Comparison of ENCODE assay signal across 18 cellular contexts in genomic region chr15:65059369-65059750, GRCh38. TPM values are rescaled to one million over a fixed set of nuclear protein-coding genes. Genes with fewer than 3 reads are reported as not detected.
"Had no signal": no experiment of that assay in that cellular context is flagged by ENCODE, and none has a peak within 500 bp of the region (broad histone marks: within the 10 kb centered on the region; RNA-seq: fewer than 3 reads in every experiment).

No MANE protein-coding gene starts in this region.

- H3K36me3 ChIP-seq: SJCRH30 had no signal

- H3K4me1 ChIP-seq: body of pancreas, foreskin keratinocyte had no signal

- H3K27me3 ChIP-seq: body of pancreas, SJCRH30, testis had no signal

- H3K9me3 ChIP-seq: body of pancreas, SJCRH30, testis had no signal

- H3K4me3 ChIP-seq: body of pancreas, SJCRH30, testis had no signal

- H3K27ac ChIP-seq: body of pancreas, foreskin keratinocyte, SJCRH30 had no signal

- DNase-seq: activated CD4-positive, alpha-beta T cell treated with anti-CD3 and anti-CD28 coated beads, Interleukin-2, amount 10 ng/mL, durations not matched to agents 7 days and 5 days; activated CD4-positive, CD25-positive, alpha-beta regulatory T cell; activated CD8-positive, alpha-beta memory T cell treated with anti-CD3 and anti-CD28 coated beads, Interleukin-2, amount 50 U/mL, for 48 hours; activated gamma-delta T cell; activated T-cell treated with anti-CD3 and anti-CD28 coated beads, Interleukin-2, amount 50 U/mL, for 72 hours; body of pancreas; central memory CD4-positive, alpha-beta T cell; cortex of kidney; effector CD4-positive, alpha-beta T cell; foreskin keratinocyte; SJCRH30; small intestine; stimulated activated CD4-positive, alpha-beta T cell treated with anti-CD3 and anti-CD28 coated beads, Interleukin-4, amount 100 ng/mL, for 4 hours; stimulated activated CD8-positive, alpha-beta memory T cell treated with anti-CD3 and anti-CD28 coated beads, Interleukin-4, amount 100 ng/mL, for 48 hours; stimulated activated naive CD8-positive, alpha-beta T cell treated with anti-CD3 and anti-CD28 coated beads, Interleukin-15, Interleukin-2, amounts not matched to agents 100 U/mL and 50 U/mL, for 24 hours had no signal

- ATAC-seq: activated naive CD4-positive, alpha-beta T cell treated with anti-CD3 and anti-CD28 coated beads, Interleukin-2, amount 50 U/mL, for 72 hours; activated T-cell treated with anti-CD3 and anti-CD28 coated beads, Interleukin-2, amount 50 U/mL, for 72 hours; body of pancreas; foreskin keratinocyte; natural killer cell treated with Interleukin-12 subunit alpha and Interleukin-12 subunit beta and Interleukin-15 and Interleukin-18, amount 100 ng/mL, for 72 hours; stimulated activated naive CD8-positive, alpha-beta T cell treated with anti-CD3 and anti-CD28 coated beads, Interleukin-15, Interleukin-2, amounts not matched to agents 100 U/mL and 50 U/mL, for 24 hours had no signal

RNA-seq across cellular contexts. Expression of gene RASL12, which starts 8.4 kb away (rescaled TPM):
- total RNA-seq: activated CD4-positive, alpha-beta T cell treated with anti-CD3 and anti-CD28 coated beads, Interleukin-2, amount 10 ng/mL, durations not matched to agents 7 days and 5 days; activated naive CD4-positive, alpha-beta T cell treated with anti-CD3 and anti-CD28 coated beads, Interleukin-2, amount 50 U/mL, for 72 hours; activated T-cell treated with anti-CD3 and anti-CD28 coated beads, Interleukin-2, amount 50 U/mL, for 72 hours; foreskin keratinocyte; natural killer cell treated with Interleukin-12 subunit alpha and Interleukin-12 subunit beta and Interleukin-15 and Interleukin-18, amount 100 ng/mL, for 72 hours; SJCRH30 had no signal
- polyA plus RNA-seq: foreskin keratinocyte had no signal

RNA-seq across cellular contexts. Expression of gene SLC51B, which starts 14.2 kb away (rescaled TPM):
- total RNA-seq: activated CD4-positive, alpha-beta T cell treated with anti-CD3 and anti-CD28 coated beads, Interleukin-2, amount 10 ng/mL, durations not matched to agents 7 days and 5 days; activated naive CD4-positive, alpha-beta T cell treated with anti-CD3 and anti-CD28 coated beads, Interleukin-2, amount 50 U/mL, for 72 hours; activated T-cell treated with anti-CD3 and anti-CD28 coated beads, Interleukin-2, amount 50 U/mL, for 72 hours; body of pancreas; foreskin keratinocyte; natural killer cell treated with Interleukin-12 subunit alpha and Interleukin-12 subunit beta and Interleukin-15 and Interleukin-18, amount 100 ng/mL, for 72 hours had no signal
- polyA plus RNA-seq: foreskin keratinocyte had no signal

RNA-seq across cellular contexts. Expression of gene KBTBD13, which starts 17.2 kb away (rescaled TPM):
- total RNA-seq: activated CD4-positive, alpha-beta T cell treated with anti-CD3 and anti-CD28 coated beads, Interleukin-2, amount 10 ng/mL, durations not matched to agents 7 days and 5 days; activated naive CD4-positive, alpha-beta T cell treated with anti-CD3 and anti-CD28 coated beads, Interleukin-2, amount 50 U/mL, for 72 hours; activated T-cell treated with anti-CD3 and anti-CD28 coated beads, Interleukin-2, amount 50 U/mL, for 72 hours; body of pancreas; foreskin keratinocyte; natural killer cell treated with Interleukin-12 subunit alpha and Interleukin-12 subunit beta and Interleukin-15 and Interleukin-18, amount 100 ng/mL, for 72 hours had no signal
- polyA plus RNA-seq: foreskin keratinocyte had no signal
